ENCODE assay signal across 25 cellular contexts in the genomic region with DNA sequence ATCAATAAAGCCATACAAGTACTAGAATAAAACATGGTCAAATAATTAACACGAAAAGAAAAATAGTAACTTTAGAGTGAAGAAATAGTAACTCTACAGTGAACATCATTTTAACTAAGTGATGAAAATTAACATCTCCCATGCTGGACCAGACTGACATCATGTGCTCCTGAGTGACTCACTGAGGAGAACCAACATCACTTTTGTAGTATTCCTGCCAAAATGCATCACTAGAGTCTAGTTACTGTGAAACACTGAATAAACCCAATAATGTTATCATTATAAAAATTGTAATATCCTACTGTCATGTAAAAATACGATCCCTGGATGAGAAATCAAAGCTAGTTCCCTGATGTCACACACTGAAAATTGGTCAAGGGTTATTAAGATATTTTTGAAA.
"Had no signal": no experiment of that assay in that cellular context is flagged by ENCODE, and none has a peak within 500 bp of the region (broad histone marks: within the 10 kb centered on the region; RNA-seq: fewer than 3 reads in every experiment).

No MANE protein-coding gene starts in this region.

- DNase-seq: colonic mucosa; dermis blood vessel endothelial cell; endodermal cell; erythroblast; foreskin keratinocyte; head of caudate nucleus; hippocampal formation; left colon; mesendoderm; naive B cell; occipital lobe; retina; sigmoid colon; stimulated activated CD4-positive, alpha-beta T cell treated with anti-CD3 and anti-CD28 coated beads, Interleukin-2, amount 100 ng/mL, for 24 hours; stimulated activated CD4-positive, alpha-beta T cell treated with anti-CD3 and anti-CD28 coated beads, Interleukin-4, amount 100 ng/mL, for 4 hours; stimulated activated naive B cell treated with anti-CD40 and anti-IgM and Interleukin-4, amounts not matched to agents 10 μg/mL and 1 μg/mL and 100 μg/mL, for 72 hours; stimulated activated naive CD8-positive, alpha-beta T cell treated with anti-CD3 and anti-CD28 coated beads, Interleukin-15, amount 100 ng/mL, for 72 hours; substantia nigra; trophoblast cell had no signal

- H3K27me3 ChIP-seq: colonic mucosa, sigmoid colon had no signal

- ATAC-seq: foreskin keratinocyte; left colon; stimulated activated naive B cell treated with anti-CD40 and anti-IgM and Interleukin-4, amounts not matched to agents 10 μg/mL and 1 μg/mL and 100 μg/mL, for 72 hours; stimulated activated naive CD8-positive, alpha-beta T cell treated with anti-CD3 and anti-CD28 coated beads, Interleukin-15, amount 100 ng/mL, for 72 hours had no signal

- FAIRE-seq: endothelial cell of umbilical vein had no signal

- H2AFZ ChIP-seq: parathyroid adenoma had no signal

- H3K79me2 ChIP-seq: parathyroid adenoma had no signal

- H3K27ac Mint-ChIP-seq: endodermal cell; naive B cell; nephron; stimulated activated naive B cell treated with anti-CD40 and anti-IgM and Interleukin-4, amounts not matched to agents 10 μg/mL and 1 μg/mL and 100 μg/mL, for 72 hours; stimulated activated naive CD8-positive, alpha-beta T cell treated with anti-CD3 and anti-CD28 coated beads, Interleukin-15, amount 100 ng/mL, for 72 hours had no signal

- H3K9me3 Mint-ChIP-seq: endodermal cell; stimulated activated naive CD8-positive, alpha-beta T cell treated with anti-CD3 and anti-CD28 coated beads, Interleukin-15, amount 100 ng/mL, for 72 hours had no signal

- H3K9ac ChIP-seq: parathyroid adenoma had no signal

- H3K36me3 Mint-ChIP-seq: naive B cell; stimulated activated naive B cell treated with anti-CD40 and anti-IgM and Interleukin-4, amounts not matched to agents 10 μg/mL and 1 μg/mL and 100 μg/mL, for 72 hours had no signal

- H3K36me3 ChIP-seq: colonic mucosa, prostate gland, sigmoid colon, thoracic aorta had no signal

- H3K27ac ChIP-seq: colonic mucosa, foreskin keratinocyte, parathyroid adenoma, prostate gland, sigmoid colon, skin epidermis, thoracic aorta had no signal

- H3K9me3 ChIP-seq: colonic mucosa, prostate gland, sigmoid colon, thoracic aorta had no signal

- H3K4me3 ChIP-seq: colonic mucosa, prostate gland, sigmoid colon, skin epidermis, thoracic aorta had no signal

- H3K4me1 ChIP-seq: colonic mucosa, foreskin keratinocyte, parathyroid adenoma, prostate gland, sigmoid colon had no signal
